In genomic region chr4:144480068-144480467, GRCh38 we compare ENCODE assay signal across 33 cellular contexts.
"Had no signal": no experiment of that assay in that cellular context is flagged by ENCODE, and none has a peak within 500 bp of the region (broad histone marks: within the 10 kb centered on the region; RNA-seq: fewer than 3 reads in every experiment).

No MANE protein-coding gene starts in this region.

- FAIRE-seq: bronchial epithelial cell, TTC549 had no signal

- H3K4me3 Mint-ChIP-seq: activated B cell treated with CpG ODN at 0.5 μM for 24 hours; activated CD4-positive, alpha-beta memory T cell treated with anti-CD3 and anti-CD28 coated beads for 36 hours; activated CD4-positive, alpha-beta T cell treated with anti-CD3 and anti-CD28 coated beads, Interleukin-2, amount 10 ng/mL, durations not matched to agents 7 days and 5 days; activated naive CD8-positive, alpha-beta T cell treated with anti-CD3 and anti-CD28 coated beads, Interleukin-2, amount 50 U/mL, for 24 hours; activated T-cell treated with anti-CD3 and anti-CD28 coated beads, Interleukin-2, amount 50 U/mL, for 4 hours; T-helper 17 cell had no signal

- H3K36me3 ChIP-seq: ascending aorta, MG63, Peyer's patch, SJCRH30 had no signal

- H3K4me3 ChIP-seq: ascending aorta, body of pancreas, coronary artery, MG63, Peyer's patch, SJCRH30 had no signal

- H3K27me3 Mint-ChIP-seq: activated CD4-positive, alpha-beta memory T cell treated with anti-CD3 and anti-CD28 coated beads for 36 hours; activated CD4-positive, alpha-beta T cell treated with anti-CD3 and anti-CD28 coated beads, Interleukin-2, amount 10 ng/mL, durations not matched to agents 7 days and 5 days; activated naive CD8-positive, alpha-beta T cell treated with anti-CD3 and anti-CD28 coated beads, Interleukin-2, amount 50 U/mL, for 24 hours; T-helper 17 cell had no signal

- H3K4me1 ChIP-seq: ascending aorta, body of pancreas, Peyer's patch, SJCRH30 had no signal

- H3K4me2 ChIP-seq: KMS-11, SK-N-SH had no signal

- H3K27me3 ChIP-seq: ascending aorta, body of pancreas, MG63, Peyer's patch, SJCRH30 had no signal

- H3K9ac ChIP-seq: KMS-11, SK-N-SH had no signal

- H3K9me3 ChIP-seq: ascending aorta, MG63, Peyer's patch, SK-N-SH had no signal

- H3K27ac Mint-ChIP-seq: activated B cell treated with CpG ODN at 0.5 μM for 24 hours; activated CD4-positive, alpha-beta memory T cell treated with anti-CD3 and anti-CD28 coated beads for 36 hours; activated CD4-positive, alpha-beta T cell treated with anti-CD3 and anti-CD28 coated beads, Interleukin-2, amount 10 ng/mL, durations not matched to agents 7 days and 5 days; activated naive CD4-positive, alpha-beta T cell treated with anti-CD3 and anti-CD28 coated beads, Interleukin-2, amount 50 U/mL, for 72 hours; activated naive CD8-positive, alpha-beta T cell treated with anti-CD3 and anti-CD28 coated beads, Interleukin-2, amount 50 U/mL, for 24 hours; T-helper 17 cell had no signal

- H3K4me1 Mint-ChIP-seq: activated B cell treated with CpG ODN at 0.5 μM for 24 hours; activated CD4-positive, alpha-beta T cell treated with anti-CD3 and anti-CD28 coated beads, Interleukin-2, amount 10 ng/mL, durations not matched to agents 7 days and 5 days; activated naive CD8-positive, alpha-beta T cell treated with anti-CD3 and anti-CD28 coated beads, Interleukin-2, amount 50 U/mL, for 24 hours; T-helper 17 cell had no signal

- DNase-seq: activated B cell treated with CpG ODN at 0.5 μM for 24 hours; activated CD4-positive, alpha-beta memory T cell treated with anti-CD3 and anti-CD28 coated beads for 36 hours; activated CD4-positive, alpha-beta T cell treated with anti-CD3 and anti-CD28 coated beads for 1 hour; activated CD4-positive, alpha-beta T cell treated with anti-CD3 and anti-CD28 coated beads, Interleukin-2, amount 10 ng/mL, durations not matched to agents 7 days and 5 days; activated CD8-positive, alpha-beta memory T cell treated with anti-CD3 and anti-CD28 coated beads for 24 hours; activated effector memory CD4-positive, alpha-beta T cell treated with anti-CD3 and anti-CD28 coated beads, Interleukin-2, amount 50 U/mL, for 16 hours; activated naive CD4-positive, alpha-beta T cell treated with Interleukin-2 at 50 U/mL for 16 hours; activated naive CD8-positive, alpha-beta T cell treated with anti-CD3 and anti-CD28 coated beads, Interleukin-2, amount 50 U/mL, for 24 hours; activated T-cell treated with anti-CD3 and anti-CD28 coated beads, Interleukin-2, amount 50 U/mL, for 4 hours; amniotic stem cell; body of pancreas; central memory CD4-positive, alpha-beta T cell; MG63; NCI-H1092; NCI-H1436; NCI-H1694 treated with DMSO at 0.1 percent for 48 hours; NCI-H2029 treated with DMSO at 0.1 percent for 48 hours; NCI-H510A treated with DMSO at 0.1 percent for 48 hours; NCI-H69; NK-92 treated with Interleukin-12 subunit alpha and Interleukin-12 subunit beta, amount 100 ng/mL, for 24 hours; Peyer's patch; Right ventricle myocardium superior; SJCRH30; SK-N-SH; T-helper 17 cell; T-helper 9 cell had no signal

- ATAC-seq: activated naive CD4-positive, alpha-beta T cell treated with anti-CD3 and anti-CD28 coated beads, Interleukin-2, amount 50 U/mL, for 72 hours; activated naive CD8-positive, alpha-beta T cell treated with anti-CD3 and anti-CD28 coated beads, Interleukin-2, amount 50 U/mL, for 24 hours; activated T-cell treated with anti-CD3 and anti-CD28 coated beads, Interleukin-2, amount 50 U/mL, for 4 hours; body of pancreas; T-helper 17 cell had no signal

- H3K27ac ChIP-seq: ascending aorta, body of pancreas, coronary artery, KMS-11, Peyer's patch, RWPE1, SJCRH30 had no signal

- H3K36me3 Mint-ChIP-seq: activated CD4-positive, alpha-beta memory T cell treated with anti-CD3 and anti-CD28 coated beads for 36 hours had no signal
